Comparison of ENCODE assay signal across 18 cellular contexts in genomic region chr19:13329766-13330165, GRCh38.
"Had no signal": no experiment of that assay in that cellular context is flagged by ENCODE, and none has a peak within 500 bp of the region (broad histone marks: within the 10 kb centered on the region; RNA-seq: fewer than 3 reads in every experiment).

No MANE protein-coding gene starts in this region.

- H3K4me3 Mint-ChIP-seq: activated naive CD8-positive, alpha-beta T cell; activated T-cell treated with anti-CD3 and anti-CD28 coated beads, Interleukin-2, amount 50 U/mL, for 24 hours; activated T-helper 17 cell treated with anti-CD3 and anti-CD28 coated beads, Interleukin-2, amount 50 U/mL, for 72 hours; natural killer cell treated with Interleukin-12 subunit alpha and Interleukin-12 subunit beta and Interleukin-15 and Interleukin-18, amount 100 ng/mL, for 72 hours had no signal

- H3K4me1 Mint-ChIP-seq: activated T-helper 17 cell treated with anti-CD3 and anti-CD28 coated beads, Interleukin-2, amount 50 U/mL, for 72 hours had no signal

- H3K36me3 Mint-ChIP-seq: activated naive CD8-positive, alpha-beta T cell; natural killer cell treated with Interleukin-12 subunit alpha and Interleukin-12 subunit beta and Interleukin-15 and Interleukin-18, amount 100 ng/mL, for 72 hours had no signal

- H3K9me3 ChIP-seq: adrenal gland, thoracic aorta, upper lobe of left lung had no signal

- H3K27me3 ChIP-seq: adrenal gland, ascending aorta, right atrium auricular region, upper lobe of left lung had no signal

- H3K36me3 ChIP-seq: adrenal gland, ascending aorta, right atrium auricular region, thoracic aorta, upper lobe of left lung had no signal

- DNase-seq: activated CD4-positive, alpha-beta T cell treated with anti-CD3 and anti-CD28 coated beads for 1 hour; activated T-cell treated with anti-CD3 and anti-CD28 coated beads, Interleukin-2, amount 50 U/mL, for 24 hours; adrenal gland; central memory CD4-positive, alpha-beta T cell; dermis blood vessel endothelial cell; effector CD8-positive, alpha-beta T cell; hippocampal formation; left ventricle myocardium superior; stimulated activated CD4-positive, alpha-beta T cell treated with anti-CD3 and anti-CD28 coated beads, Interleukin-4, amount 100 ng/mL, for 24 hours; stimulated activated naive CD4-positive, alpha-beta T cell treated with Interleukin-2 at 50 U/mL for 16 hours; upper lobe of left lung had no signal

- H3K4me3 ChIP-seq: adrenal gland, ascending aorta, right atrium auricular region, thoracic aorta, upper lobe of left lung had no signal

- H3K9me3 Mint-ChIP-seq: activated T-cell treated with anti-CD3 and anti-CD28 coated beads, Interleukin-2, amount 50 U/mL, for 24 hours; activated T-helper 17 cell treated with anti-CD3 and anti-CD28 coated beads, Interleukin-2, amount 50 U/mL, for 72 hours; natural killer cell treated with Interleukin-12 subunit alpha and Interleukin-12 subunit beta and Interleukin-15 and Interleukin-18, amount 100 ng/mL, for 72 hours had no signal

- H3K27ac Mint-ChIP-seq: activated naive CD8-positive, alpha-beta T cell; activated T-cell treated with anti-CD3 and anti-CD28 coated beads, Interleukin-2, amount 50 U/mL, for 24 hours; activated T-helper 17 cell treated with anti-CD3 and anti-CD28 coated beads, Interleukin-2, amount 50 U/mL, for 72 hours; natural killer cell treated with Interleukin-12 subunit alpha and Interleukin-12 subunit beta and Interleukin-15 and Interleukin-18, amount 100 ng/mL, for 72 hours; progenitor cell of endocrine pancreas had no signal

- H3K4me1 ChIP-seq: adrenal gland, ascending aorta, right atrium auricular region, upper lobe of left lung had no signal

- ATAC-seq: activated T-helper 17 cell treated with anti-CD3 and anti-CD28 coated beads, Interleukin-2, amount 50 U/mL, for 72 hours; left ventricle myocardium superior; natural killer cell treated with Interleukin-12 subunit alpha and Interleukin-12 subunit beta and Interleukin-15 and Interleukin-18, amount 100 ng/mL, for 72 hours had no signal

- H3K27ac ChIP-seq: adrenal gland, ascending aorta, right atrium auricular region, thoracic aorta, upper lobe of left lung had no signal
